ENCODE assay signal across 19 cellular contexts in the genomic region with DNA sequence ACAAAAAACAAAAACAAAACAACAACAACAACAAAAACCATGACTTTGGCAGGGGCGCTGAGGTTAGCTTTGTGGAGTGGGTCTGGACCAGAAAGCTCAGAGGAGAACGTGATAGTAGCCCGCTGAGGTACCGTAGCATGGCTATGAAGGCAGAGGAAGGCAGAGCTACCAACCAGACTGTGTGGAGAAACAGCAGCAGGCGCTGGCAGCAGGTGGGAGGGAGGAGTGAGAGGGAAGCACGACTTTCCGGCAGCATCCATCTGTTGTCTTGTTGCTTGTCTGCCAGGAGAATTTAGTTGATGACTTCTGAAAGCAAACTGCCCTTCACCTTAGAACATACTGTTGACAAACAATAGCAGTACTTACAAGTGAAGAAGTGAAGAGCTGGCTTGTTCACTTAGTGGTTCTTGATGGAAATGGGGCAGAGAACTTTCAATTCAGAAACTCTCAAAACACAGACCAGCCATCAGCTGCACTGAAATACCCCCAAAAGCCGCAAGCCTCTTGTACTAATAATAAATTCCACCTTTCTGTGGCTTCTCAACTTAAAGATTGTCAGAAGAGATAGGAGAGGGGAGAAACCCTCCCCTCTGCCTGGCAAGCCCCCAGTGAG.
A peak's percentile ranks its signal among the peaks of the same experiment; 100 is the strongest.
DNase-seq lines count a peak whose midpoint lies in the region; ATAC-seq and TF ChIP-seq lines count a peak whose summit lies in the region.
"Had no signal": no experiment of that assay in that cellular context is flagged by ENCODE, and none has a peak within 500 bp of the region (broad histone marks: within the 10 kb centered on the region; RNA-seq: fewer than 3 reads in every experiment).

No MANE protein-coding gene starts in this region.

- H3K36me3 Mint-ChIP-seq in GM23338 (ENCODE audit: low read depth): 0 out of 3 replicates have a peak, but pooled peaks cover 3% of the 10 kb centered on the region
- no peaks in the 10 kb centered on the region for H3K36me3 Mint-ChIP-seq in activated CD8-positive, alpha-beta memory T cell treated with anti-CD3 and anti-CD28 coated beads, Interleukin-2, amount 10 ng/mL, durations not matched to agents 7 days and 5 days

- DNase-seq in Ammon's horn (ENCODE audit: low spot score) (peak; percentile 4), GM23338 (ENCODE audit: low spot score) (peak; percentile 0), NCI-H69 (lab: John Stamatoyannopoulos, UW) (peak; percentile 9), cerebellar cortex (ENCODE audit: low spot score) (peak; percentile 62)
- DNase-seq in activated CD8-positive, alpha-beta memory T cell treated with anti-CD3 and anti-CD28 coated beads, Interleukin-2, amount 10 ng/mL, durations not matched to agents 7 days and 5 days: no peak
- DNase-seq in stimulated activated CD4-positive, alpha-beta T cell treated with anti-CD3 and anti-CD28 coated beads, Interleukin-4, amount 100 ng/mL, for 24 hours: no peak
- DNase-seq: BE2C; CD4-positive, alpha-beta T cell; DMS79; H9; NCI-H1048; NCI-H2107; NCI-H226; NCI-H526 treated with DMSO at 0.1 percent for 48 hours had no signal

- H3K36me3 ChIP-seq in GM23338 (ENCODE audit: insufficient read depth): no peaks in the 10 kb centered on the region
- H3K36me3 ChIP-seq: BE2C had no signal

- no peaks in the 10 kb centered on the region for H3K4me1 ChIP-seq in GM23338 (ENCODE audit: insufficient read depth)
- H3K4me1 ChIP-seq: BE2C had no signal

- H3F3A ChIP-seq in GM23338 (replicated peaks; ENCODE audit: low read depth): no peaks in the 10 kb centered on the region

- no peak overlapping the region for H3K27ac Mint-ChIP-seq in GM23338
- no peak overlapping the region for H3K27ac Mint-ChIP-seq in activated CD8-positive, alpha-beta memory T cell treated with anti-CD3 and anti-CD28 coated beads, Interleukin-2, amount 10 ng/mL, durations not matched to agents 7 days and 5 days
- H3K27ac Mint-ChIP-seq: CD4-positive, alpha-beta T cell; H9 had no signal

- no peak overlapping the region for H3K4me2 ChIP-seq in GM23338
- H3K4me2 ChIP-seq: KMS-11 had no signal

- no peak overlapping the region for H3K27ac ChIP-seq in GM23338 (ENCODE audit: low read depth)
- H3K27ac ChIP-seq: HL-60, KMS-11, SK-N-MC had no signal

- no peak overlapping the region for H2AFZ ChIP-seq in GM23338

- TF ChIP-seq CTCF in GM23338 (conservative IDR thresholded peaks at IDR 0.05; ENCODE audit: low read depth in 2 of 2): no peak

- no peak overlapping the region for H3K4me3 Mint-ChIP-seq in GM23338
- no peak overlapping the region for H3K4me3 Mint-ChIP-seq in activated CD8-positive, alpha-beta memory T cell treated with anti-CD3 and anti-CD28 coated beads, Interleukin-2, amount 10 ng/mL, durations not matched to agents 7 days and 5 days
- H3K4me3 Mint-ChIP-seq: CD4-positive, alpha-beta T cell; H9 had no signal

- H3K79me2 ChIP-seq in GM23338 (replicated peaks; ENCODE audit: insufficient read depth): no peaks in the 10 kb centered on the region

- CTCF ChIA-PET in activated CD8-positive, alpha-beta memory T cell treated with anti-CD3 and anti-CD28 coated beads, Interleukin-2, amount 10 ng/mL, durations not matched to agents 7 days and 5 days (lab: Charles Lee): no interaction called here

- no peak overlapping the region for H3K4me3 ChIP-seq in GM23338
- H3K4me3 ChIP-seq: SK-N-MC had no signal

- ATAC-seq in GM23338: no peak
- no peak for ATAC-seq in activated CD8-positive, alpha-beta memory T cell treated with anti-CD3 and anti-CD28 coated beads, Interleukin-2, amount 10 ng/mL, durations not matched to agents 7 days and 5 days
- no peak for ATAC-seq in HG02759 (IDR thresholded peaks at IDR 0.05; ENCODE audit: unreplicated experiment)
- ATAC-seq in HG03571 (IDR thresholded peaks at IDR 0.05; ENCODE audit: unreplicated experiment): no peak

- H3K9me2 ChIP-seq in GM23338 (ENCODE audit: insufficient read depth): no peaks in the 10 kb centered on the region

- no peaks in the 10 kb centered on the region for H3K4me1 Mint-ChIP-seq in GM23338
- no peaks in the 10 kb centered on the region for H3K4me1 Mint-ChIP-seq in activated CD8-positive, alpha-beta memory T cell treated with anti-CD3 and anti-CD28 coated beads, Interleukin-2, amount 10 ng/mL, durations not matched to agents 7 days and 5 days
- H3K4me1 Mint-ChIP-seq: H9 had no signal

- H3K27me3 ChIP-seq in GM23338 (ENCODE audit: insufficient read depth): no peaks in the 10 kb centered on the region
- H3K27me3 ChIP-seq: BE2C had no signal

- peaks cover 2% of the 10 kb centered on the region for H3K27me3 Mint-ChIP-seq in GM23338 (ENCODE audit: insufficient read depth, low read depth, poor library complexity)
- H3K27me3 Mint-ChIP-seq in activated CD8-positive, alpha-beta memory T cell treated with anti-CD3 and anti-CD28 coated beads, Interleukin-2, amount 10 ng/mL, durations not matched to agents 7 days and 5 days: no peaks in the 10 kb centered on the region
- H3K27me3 Mint-ChIP-seq: CD4-positive, alpha-beta T cell had no signal

- no peaks in the 10 kb centered on the region for H4K20me1 ChIP-seq in GM23338 (replicated peaks; ENCODE audit: insufficient read depth)

- peaks cover 62% of the 10 kb centered on the region for H3K9me3 Mint-ChIP-seq in GM23338
- H3K9me3 Mint-ChIP-seq in activated CD8-positive, alpha-beta memory T cell treated with anti-CD3 and anti-CD28 coated beads, Interleukin-2, amount 10 ng/mL, durations not matched to agents 7 days and 5 days (ENCODE audit: low read depth): peaks cover 2% of the 10 kb centered on the region
- H3K9me3 Mint-ChIP-seq: CD4-positive, alpha-beta T cell had no signal

TF ChIP-seq in GM23338, 12 proteins besides CTCF, POLR2A, EP300 and RAD21 (continues in another document):
- TF ChIP-seq JUNB (IDR thresholded peaks at IDR 0.05; ENCODE audit: unreplicated experiment): no peak
- no peak for TF ChIP-seq ZNF331 (CRISPR knock-in tag; IDR thresholded peaks at IDR 0.05; ENCODE audit: low read depth)
- TF ChIP-seq, protein P1, sequence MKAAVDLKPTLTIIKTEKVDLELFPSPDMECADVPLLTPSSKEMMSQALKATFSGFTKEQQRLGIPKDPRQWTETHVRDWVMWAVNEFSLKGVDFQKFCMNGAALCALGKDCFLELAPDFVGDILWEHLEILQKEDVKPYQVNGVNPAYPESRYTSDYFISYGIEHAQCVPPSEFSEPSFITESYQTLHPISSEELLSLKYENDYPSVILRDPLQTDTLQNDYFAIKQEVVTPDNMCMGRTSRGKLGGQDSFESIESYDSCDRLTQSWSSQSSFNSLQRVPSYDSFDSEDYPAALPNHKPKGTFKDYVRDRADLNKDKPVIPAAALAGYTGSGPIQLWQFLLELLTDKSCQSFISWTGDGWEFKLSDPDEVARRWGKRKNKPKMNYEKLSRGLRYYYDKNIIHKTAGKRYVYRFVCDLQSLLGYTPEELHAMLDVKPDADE (IDR thresholded peaks at IDR 0.05): no peak
- no peak for TF ChIP-seq STAT1 (IDR thresholded peaks at IDR 0.05; ENCODE audit: unreplicated experiment)
- TF ChIP-seq ZNF114 (CRISPR knock-in tag; IDR thresholded peaks at IDR 0.05): no peak
- TF ChIP-seq, protein P2, sequence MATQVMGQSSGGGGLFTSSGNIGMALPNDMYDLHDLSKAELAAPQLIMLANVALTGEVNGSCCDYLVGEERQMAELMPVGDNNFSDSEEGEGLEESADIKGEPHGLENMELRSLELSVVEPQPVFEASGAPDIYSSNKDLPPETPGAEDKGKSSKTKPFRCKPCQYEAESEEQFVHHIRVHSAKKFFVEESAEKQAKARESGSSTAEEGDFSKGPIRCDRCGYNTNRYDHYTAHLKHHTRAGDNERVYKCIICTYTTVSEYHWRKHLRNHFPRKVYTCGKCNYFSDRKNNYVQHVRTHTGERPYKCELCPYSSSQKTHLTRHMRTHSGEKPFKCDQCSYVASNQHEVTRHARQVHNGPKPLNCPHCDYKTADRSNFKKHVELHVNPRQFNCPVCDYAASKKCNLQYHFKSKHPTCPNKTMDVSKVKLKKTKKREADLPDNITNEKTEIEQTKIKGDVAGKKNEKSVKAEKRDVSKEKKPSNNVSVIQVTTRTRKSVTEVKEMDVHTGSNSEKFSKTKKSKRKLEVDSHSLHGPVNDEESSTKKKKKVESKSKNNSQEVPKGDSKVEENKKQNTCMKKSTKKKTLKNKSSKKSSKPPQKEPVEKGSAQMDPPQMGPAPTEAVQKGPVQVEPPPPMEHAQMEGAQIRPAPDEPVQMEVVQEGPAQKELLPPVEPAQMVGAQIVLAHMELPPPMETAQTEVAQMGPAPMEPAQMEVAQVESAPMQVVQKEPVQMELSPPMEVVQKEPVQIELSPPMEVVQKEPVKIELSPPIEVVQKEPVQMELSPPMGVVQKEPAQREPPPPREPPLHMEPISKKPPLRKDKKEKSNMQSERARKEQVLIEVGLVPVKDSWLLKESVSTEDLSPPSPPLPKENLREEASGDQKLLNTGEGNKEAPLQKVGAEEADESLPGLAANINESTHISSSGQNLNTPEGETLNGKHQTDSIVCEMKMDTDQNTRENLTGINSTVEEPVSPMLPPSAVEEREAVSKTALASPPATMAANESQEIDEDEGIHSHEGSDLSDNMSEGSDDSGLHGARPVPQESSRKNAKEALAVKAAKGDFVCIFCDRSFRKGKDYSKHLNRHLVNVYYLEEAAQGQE (IDR thresholded peaks at IDR 0.05; ENCODE audit: unreplicated experiment): no peak

Comparison
In these comparisons a context has a peak if more than half of its experiments do, and no peak if none do; other contexts are left out.
1. DNase-seq: peak in Ammon's horn (single experiment), GM23338 (single experiment), NCI-H69 (single experiment) and cerebellar cortex (single experiment); none in activated CD8-positive, alpha-beta memory T cell treated with anti-CD3 and anti-CD28 coated beads, Interleukin-2, amount 10 ng/mL, durations not matched to agents 7 days and 5 days (single experiment) and stimulated activated CD4-positive, alpha-beta T cell treated with anti-CD3 and anti-CD28 coated beads, Interleukin-4, amount 100 ng/mL, for 24 hours (single experiment).